Comparison of ENCODE assay signal across 10 cellular contexts in genomic region chr13:99075268-99076191, GRCh38.
DNase-seq lines count a peak whose midpoint lies in the region; ATAC-seq and TF ChIP-seq lines count a peak whose summit lies in the region.
"Had no signal": no experiment of that assay in that cellular context is flagged by ENCODE, and none has a peak within 500 bp of the region (broad histone marks: within the 10 kb centered on the region; RNA-seq: fewer than 3 reads in every experiment).

No MANE protein-coding gene starts in this region.

- no peaks in the 10 kb centered on the region for H3K27me3 ChIP-seq in Loucy (ENCODE audit: insufficient read depth, low read length, poor library complexity, severe bottlenecking)
- no peaks in the 10 kb centered on the region for H3K27me3 ChIP-seq in trophoblast cell (ENCODE audit: insufficient read depth, low read length)

- no peak overlapping the region for H3K18ac ChIP-seq in trophoblast cell (ENCODE audit: low read length)

- no peak overlapping the region for H2BK120ac ChIP-seq in trophoblast cell (ENCODE audit: insufficient read depth, low read length, poor library complexity)

- H3F3A ChIP-seq in Loucy (ENCODE audit: low read depth) = no peaks in the 10 kb centered on the region

- no peak overlapping the region for H4K91ac ChIP-seq in trophoblast cell (ENCODE audit: low read depth, low read length)

- no peak overlapping the region for H3K23ac ChIP-seq in trophoblast cell (ENCODE audit: low read length)

- H3K14ac ChIP-seq in trophoblast cell (ENCODE audit: low read length) = no peak overlapping the region

- H3K79me2 ChIP-seq in Loucy (ENCODE audit: insufficient read depth, low read length) (no peaks in the 10 kb centered on the region), trophoblast cell (ENCODE audit: control insufficient read depth, insufficient read depth, low read length, poor library complexity) (peaks cover 3% of the 10 kb centered on the region)

- no peak overlapping the region for H2AK5ac ChIP-seq in trophoblast cell (ENCODE audit: low read length)

- TF ChIP-seq CTCF in Loucy (conservative IDR thresholded peaks at IDR 0.05; ENCODE audit: low read length) = no peak

- DNase-seq in activated CD4-positive, CD25-positive, alpha-beta regulatory T cell (lab: John Stamatoyannopoulos, UW) = no peak
- DNase-seq in trophoblast cell (no peak), T1000 (lab: John Stamatoyannopoulos, UW) (no peak), NCI-H128 (lab: John Stamatoyannopoulos, UW; ENCODE audit: unreplicated experiment) (no peak), EL (no peak)

- peak; percentile 80 to 87 for ATAC-seq in activated CD4-positive, CD25-positive, alpha-beta regulatory T cell treated with anti-CD3 and anti-CD28 coated beads, Interleukin-2, amount 50 U/mL, for 24 hours
- ATAC-seq in HG02642 (IDR thresholded peaks at IDR 0.05; ENCODE audit: poor library complexity, unreplicated experiment) = peak; percentile 92
- ATAC-seq: Panc1 had no signal

- H4K8ac ChIP-seq in trophoblast cell (ENCODE audit: low read depth, low read length) = no peak overlapping the region

- H3K36me3 ChIP-seq in Loucy (ENCODE audit: insufficient read depth, low read length) = no peaks in the 10 kb centered on the region
- H3K36me3 ChIP-seq in trophoblast cell (ENCODE audit: control insufficient read depth in 1 of 2, insufficient read depth in 2 of 2, low read length in 2 of 2) = peaks cover 3 to 6% of the 10 kb centered on the region in 2 experiments

- no peak overlapping the region for H3K27ac ChIP-seq in trophoblast cell (ENCODE audit: low read depth, low read length)
- H3K27ac ChIP-seq: 22Rv1 had no signal

- no peak overlapping the region for H4K12ac ChIP-seq in trophoblast cell (ENCODE audit: low read depth, low read length)

- H3K4ac ChIP-seq in trophoblast cell (ENCODE audit: low read depth, low read length) = peak overlapping the region; percentile 14

- H2AFZ ChIP-seq in Loucy (ENCODE audit: low read length) = no peak overlapping the region
- no peak overlapping the region for H2AFZ ChIP-seq in trophoblast cell (ENCODE audit: insufficient read depth, low read length, poor library complexity)

- H2BK12ac ChIP-seq in trophoblast cell (ENCODE audit: low read length) = no peak overlapping the region

- no peak overlapping the region for H3K4me3 ChIP-seq in Loucy (ENCODE audit: low read length, poor library complexity, severe bottlenecking)
- H3K4me3 ChIP-seq in trophoblast cell (ENCODE audit: low read depth, low read length) = no peak overlapping the region

- H3K4me1 ChIP-seq in Loucy (ENCODE audit: insufficient read depth, low read length, poor library complexity, severe bottlenecking) = peaks cover 9% of the 10 kb centered on the region
- peaks cover 10 to 26% of the 10 kb centered on the region in 2 experiments for H3K4me1 ChIP-seq in trophoblast cell (ENCODE audit: control insufficient read depth in 1 of 2, insufficient read depth in 2 of 2, low read length in 2 of 2)

- H2BK5ac ChIP-seq in trophoblast cell (ENCODE audit: low read depth, low read length, poor library complexity) = no peak overlapping the region

- no peaks in the 10 kb centered on the region for H4K20me1 ChIP-seq in Loucy (ENCODE audit: insufficient read depth, low read length, poor library complexity, severe bottlenecking)

- H3K9me3 ChIP-seq in Loucy (ENCODE audit: insufficient read depth, low read depth, low read length) = no peaks in the 10 kb centered on the region
- H3K9me3 ChIP-seq in trophoblast cell (ENCODE audit: insufficient read depth, low read depth, low read length) = no peaks in the 10 kb centered on the region

- H3K9me2 ChIP-seq in Loucy (replicated peaks; ENCODE audit: low read depth, low read length) = no peaks in the 10 kb centered on the region

- peak overlapping the region; percentile 15 for H3K4me2 ChIP-seq in Loucy (ENCODE audit: low read depth, low read length, poor library complexity, severe bottlenecking)
- no peak overlapping the region for H3K4me2 ChIP-seq in trophoblast cell (ENCODE audit: low read length)

- H3K9ac ChIP-seq in Loucy (ENCODE audit: low read depth, low read length, poor library complexity, severe bottlenecking) (no peak overlapping the region), trophoblast cell (ENCODE audit: low read length) (no peak overlapping the region)

- WGBS in trophoblast cell (ENCODE audit: extremely low coverage, insufficient coverage, insufficient read length) = no CpG with 5 or more reads among the region's 1 CpG

- H3K79me1 ChIP-seq in trophoblast cell (ENCODE audit: low read length) = peaks cover 15% of the 10 kb centered on the region
